Comparison of ENCODE assay signal across 1 cellular context in genomic region chr5:178590924-178591423, GRCh38.
TF ChIP-seq lines count a peak whose summit lies in the region.

No MANE protein-coding gene starts in this region.

TF ChIP-seq in K562, 482 proteins besides CTCF, POLR2A, EP300 and RAD21:
- no peak for TF ChIP-seq GATAD2B (IDR thresholded peaks at IDR 0.05; ENCODE audit: borderline replicate concordance)
- no peak for TF ChIP-seq GATAD2A (IDR thresholded peaks at IDR 0.05)
- no peak for TF ChIP-seq ATF4 (CRISPR knock-in tag; IDR thresholded peaks at IDR 0.05)
- TF ChIP-seq CUX1 (CRISPR knock-in tag; IDR thresholded peaks at IDR 0.05): no peak
- TF ChIP-seq GABPB1 (CRISPR knock-in tag; IDR thresholded peaks at IDR 0.05): no peak
- no peak for TF ChIP-seq SMARCA4 (IDR thresholded peaks at IDR 0.05)
- no peak for TF ChIP-seq DPF2 (IDR thresholded peaks at IDR 0.05)
- TF ChIP-seq ZNF253 (CRISPR knock-in tag; conservative IDR thresholded peaks at IDR 0.05): no peak
- no peak for TF ChIP-seq ZNF146 (CRISPR knock-in tag; IDR thresholded peaks at IDR 0.05; ENCODE audit: unreplicated experiment)
- TF ChIP-seq XRCC5 (IDR thresholded peaks at IDR 0.05; ENCODE audit: low read depth, low read length): no peak
- TF ChIP-seq ZNF436 (CRISPR knock-in tag; IDR thresholded peaks at IDR 0.05): no peak
- no peak for TF ChIP-seq PURB (CRISPR knock-in tag; IDR thresholded peaks at IDR 0.05; ENCODE audit: low read depth)
- no peak for TF ChIP-seq SMARCB1 (IDR thresholded peaks at IDR 0.05; ENCODE audit: insufficient read length, low read depth)
- TF ChIP-seq ZC3H8 (IDR thresholded peaks at IDR 0.05): no peak
- TF ChIP-seq FOXM1 (IDR thresholded peaks at IDR 0.05; ENCODE audit: low read depth): no peak
- TF ChIP-seq FOXM1 (CRISPR knock-in tag; IDR thresholded peaks at IDR 0.05; ENCODE audit: low read depth): no peak
- TF ChIP-seq SP1 (CRISPR knock-in tag; IDR thresholded peaks at IDR 0.05): no peak
- no peak for TF ChIP-seq ZBTB49 (CRISPR knock-in tag; IDR thresholded peaks at IDR 0.05; ENCODE audit: borderline replicate concordance)
- TF ChIP-seq TFAP4 (CRISPR knock-in tag; IDR thresholded peaks at IDR 0.05; ENCODE audit: borderline replicate concordance): no peak
- no peak for TF ChIP-seq IRF2 (CRISPR knock-in tag; IDR thresholded peaks at IDR 0.05)
- no peak for TF ChIP-seq RFX1 (IDR thresholded peaks at IDR 0.05)
